ENCODE assay signal across 9 cellular contexts in genomic region chr1:201153474-201154388, GRCh38. TPM values are rescaled to one million over a fixed set of nuclear protein-coding genes. Genes with fewer than 3 reads are reported as not detected.
A peak's percentile ranks its signal among the peaks of the same experiment; 100 is the strongest.
DNase-seq lines count a peak whose midpoint lies in the region; ATAC-seq, FAIRE-seq and TF ChIP-seq lines count a peak whose summit lies in the region.
"Had no signal": no experiment of that assay in that cellular context is flagged by ENCODE, and none has a peak within 500 bp of the region (broad histone marks: within the 10 kb centered on the region; RNA-seq: fewer than 3 reads in every experiment).

No MANE protein-coding gene starts in this region.

- peak overlapping the region; percentile 37 to 80 (median 75) for H3K9ac ChIP-seq in H1 (replicated peaks in 1 of 4; ENCODE audit: extremely low read depth in 1 of 4, low read depth in 3 of 4, low read length in 3 of 4)

- H3K4me1 Mint-ChIP-seq in natural killer cell, result peaks cover 13 to 24% of the 10 kb centered on the region in 2 donors

- no peak for TF ChIP-seq RAD21 in H1 (IDR thresholded peaks at IDR 0.05 in 1 of 2, conservative IDR thresholded peaks at IDR 0.05 in 1 of 2; ENCODE audit: low read depth in 2 of 2, low read length in 2 of 2)

- H3K27ac Mint-ChIP-seq in natural killer cell, result peak overlapping the region; percentile 75 to 83

- H4K20me1 ChIP-seq in DOHH2 (ENCODE audit: control insufficient read depth, insufficient read depth, low read depth, low read length), result 0 out of 2 replicates have a peak, but pooled peaks cover 3% of the 10 kb centered on the region
- peaks cover 1 to 3% of the 10 kb centered on the region in 2 experiments for H4K20me1 ChIP-seq in H1 (replicated peaks in 1 of 2; ENCODE audit: control insufficient read depth in 1 of 2, insufficient read depth in 2 of 2, low read length in 2 of 2)

- H3K23me2 ChIP-seq in H1 (ENCODE audit: low read depth, low read length), result peaks cover 4% of the 10 kb centered on the region; the same call in 1 of the 2 replicates

- H3K36me3 Mint-ChIP-seq in natural killer cell, result no peaks in the 10 kb centered on the region

- no peak overlapping the region for H2BK20ac ChIP-seq in H1 (ENCODE audit: low read length)

- no peaks in the 10 kb centered on the region for H3K9me3 Mint-ChIP-seq in natural killer cell

- H2BK120ac ChIP-seq in H1 (replicated peaks; ENCODE audit: low read depth, low read length), result no peak overlapping the region

- H2AK5ac ChIP-seq in H1 (ENCODE audit: low read depth, low read length), result no peak overlapping the region

- peaks cover 4% of the 10 kb centered on the region for H3K79me2 ChIP-seq in DOHH2 (ENCODE audit: control insufficient read depth, low read length)
- peaks cover 0 to 18% of the 10 kb centered on the region in 2 experiments; a peak in 3 of 4 replicates for H3K79me2 ChIP-seq in H1 (ENCODE audit: control insufficient read depth in 1 of 2, insufficient read depth in 2 of 2, low read length in 2 of 2)

- POLR2A ChIA-PET in H1 (lab: Charles Lee; ENCODE audit: partially characterized antibody), result interaction anchor here (0.8 to 11.8 kb wide), 14 partner anchors 11 to 263 kb away, joined by 3 to 105 read pairs (median 3); partner anchors contain the start of gene ASCL5

- peak overlapping the region; percentile 17 for H3K56ac ChIP-seq in H1 (replicated peaks; ENCODE audit: insufficient read length, low read depth, low read length)

- H3K14ac ChIP-seq in H1 (ENCODE audit: insufficient read length), result no peak overlapping the region

- peak overlapping the region; percentile 72; the same call in 1 of the 2 replicates for H4K8ac ChIP-seq in H1 (ENCODE audit: extremely low read depth, insufficient read depth, low read length)

- H3K79me1 ChIP-seq in H1 (ENCODE audit: low read depth, low read length), result peaks cover 4% of the 10 kb centered on the region; the same call in 1 of the 2 replicates

- H3K27ac ChIP-seq in DOHH2 (ENCODE audit: low read depth, low read length) (no peak overlapping the region), H1 (ENCODE audit: low read depth, low read length) (peak overlapping the region; percentile 74; the same call in 1 of the 2 replicates)

- no peak for FAIRE-seq in RCC 7860 (lab: Jason Lieb, UNC)
- no peak for FAIRE-seq in H1 (lab: Jason Lieb, UNC)
- FAIRE-seq: colon had no signal

- H3K9me2 ChIP-seq in DOHH2 (replicated peaks; ENCODE audit: control insufficient read depth, low read length), result no peaks in the 10 kb centered on the region

- H3K4me3 ChIP-seq in DOHH2 (ENCODE audit: low read length), result peak overlapping the region; percentile 89
- peak overlapping the region; percentile 80 to 94 (median 82) for H3K4me3 ChIP-seq in H1 (ENCODE audit: extremely low read depth in 1 of 4, insufficient read depth in 2 of 4, low read depth in 3 of 4, low read length in 4 of 4)

- H3K4me3 Mint-ChIP-seq in natural killer cell, result peak overlapping the region; percentile 91

- peak overlapping the region; percentile 26 for H4K91ac ChIP-seq in H1 (replicated peaks; ENCODE audit: insufficient read length, low read length)

- no peak overlapping the region for H2BK15ac ChIP-seq in H1 (ENCODE audit: low read length)

- H3K4me2 ChIP-seq in DOHH2 (ENCODE audit: low read length) (peak overlapping the region; percentile 87), H1 (ENCODE audit: insufficient read depth in 1 of 2, low read depth in 2 of 2, low read length in 2 of 2) (peak overlapping the region; percentile 86 to 96)

- no peaks in the 10 kb centered on the region for H3F3A ChIP-seq in DOHH2 (ENCODE audit: control insufficient read depth, insufficient read depth)

- TF ChIP-seq POLR2A in H1 (IDR thresholded peaks at IDR 0.05; ENCODE audit: control extremely low read depth in 1 of 2, low read depth in 2 of 2, low read length in 2 of 2), result peak; percentile 41 to 65; a peak in 2 of 3 replicates

- CTCF ChIA-PET in H1 (lab: Charles Lee; ENCODE audit: partially characterized antibody), result interaction anchor here (0.6 to 3.1 kb wide), 15 partner anchors 12 to 286 kb away, joined by 3 to 13 read pairs (median 3); partner anchors contain the start of gene IGFN1

- H3K23ac ChIP-seq in H1 (ENCODE audit: insufficient read length), result no peak overlapping the region

- H3K36me3 ChIP-seq in DOHH2 (ENCODE audit: control insufficient read depth, low read length) (peaks cover 15% of the 10 kb centered on the region), H1 (ENCODE audit: control insufficient read depth in 2 of 4, insufficient read depth in 4 of 4, low read length in 3 of 4) (peaks cover 10 to 35% (median 29%) of the 10 kb centered on the region in 4 experiments)

- H3K18ac ChIP-seq in H1 (ENCODE audit: extremely low read depth, low read length), result peak overlapping the region; percentile 68

- H3K9me3 ChIP-seq in DOHH2 (ENCODE audit: control insufficient read depth, insufficient read depth, low read length), result no peaks in the 10 kb centered on the region
- H3K9me3 ChIP-seq in H1 (ENCODE audit: insufficient read depth in 2 of 2, low read depth in 1 of 2, low read length in 1 of 2), result no peaks in the 10 kb centered on the region

- H2BK5ac ChIP-seq in H1 (ENCODE audit: low read depth, low read length), result peak overlapping the region; percentile 40; the same call in 1 of the 2 replicates

- ATAC-seq in GM19324 (IDR thresholded peaks at IDR 0.05; ENCODE audit: low FRiP score, unreplicated experiment) (peak; percentile 73), HG03175 (IDR thresholded peaks at IDR 0.05; ENCODE audit: unreplicated experiment) (peak; percentile 79), natural killer cell (peak; percentile 79 to 80 (median 80))

- DNase-seq in RCC 7860 (ENCODE audit: low spot score) (peak; percentile 14), H1 (ENCODE audit: low read depth in 1 of 2, low spot score in 2 of 2) (no peak), natural killer cell (no peak), D341Med (ENCODE audit: low spot score) (no peak)
- no peak for DNase-seq in stimulated activated CD4-positive, alpha-beta T cell treated with anti-CD3 and anti-CD28 coated beads, Interleukin-15, amount 100 ng/mL, for 24 hours

- WGBS in H1 (ENCODE audit: extremely low coverage in 1 of 2, insufficient coverage in 1 of 2, insufficient read length in 1 of 2, insufficient replicate concordance in 2 of 2, low coverage in 1 of 2, low lambda C conversion rate in 2 of 2, missing lambda C conversion rate in 1 of 2), 2 experiments, result 8% methylated on average over 20 of the region's 37 CpGs; no CpG with 5 or more reads in 1 of the 2 experiments

- no peak overlapping the region; the same call in 1 of the 2 replicates for H2AFZ ChIP-seq in H1 (ENCODE audit: low read length)

- H3K4me1 ChIP-seq in DOHH2 (ENCODE audit: control insufficient read depth, low read length) (peaks cover 14% of the 10 kb centered on the region), H1 (replicated peaks in 1 of 4; ENCODE audit: control insufficient read depth in 3 of 4, insufficient read depth in 4 of 4, low read length in 3 of 4) (peaks cover 0 to 13% (median 7%) of the 10 kb centered on the region in 4 experiments; a peak in 6 of 7 replicates)

- peaks cover 14 to 17% of the 10 kb centered on the region in 2 donors for H3K27me3 Mint-ChIP-seq in natural killer cell (ENCODE audit: low read depth in 2 of 2)

- peaks cover 10% of the 10 kb centered on the region for H3K27me3 ChIP-seq in DOHH2 (ENCODE audit: control insufficient read depth, low read length)
- no peaks in the 10 kb centered on the region; a peak in 1 of 7 replicates for H3K27me3 ChIP-seq in H1 (replicated peaks in 1 of 4; ENCODE audit: control insufficient read depth in 3 of 4, extremely low read depth in 1 of 4, insufficient read depth in 3 of 4, low read length in 3 of 4)

- intact Hi-C loops in natural killer cell (cut with micrococcal nuclease), result loop anchor here (5.0 kb wide), 1 partner anchor 136 kb away; no protein-coding TSS in a partner anchor

- no peak for TF ChIP-seq CTCF in DOHH2 (IDR thresholded peaks at IDR 0.05; ENCODE audit: low read depth, low read length, poor library complexity, severe bottlenecking)
- TF ChIP-seq CTCF in H1 (IDR thresholded peaks at IDR 0.05; ENCODE audit: control extremely low read depth in 1 of 3, insufficient read depth in 1 of 3, low read depth in 1 of 3, low read length in 3 of 3), result no peak
- TF ChIP-seq CTCF in natural killer cell (IDR thresholded peaks at IDR 0.05), result no peak

- peak overlapping the region; percentile 63 for H4K5ac ChIP-seq in H1 (ENCODE audit: insufficient read length, low read depth, low read length)

- no peak overlapping the region for H2BK12ac ChIP-seq in H1 (ENCODE audit: low read depth, low read length)

- no peak overlapping the region for H3K4ac ChIP-seq in H1 (replicated peaks; ENCODE audit: insufficient read length, low read depth, low read length)

- TF ChIP-seq EP300 in H1 (IDR thresholded peaks at IDR 0.05; ENCODE audit: borderline replicate concordance in 1 of 2, low read depth in 2 of 2, low read length in 2 of 2), result no peak

RNA-seq across cellular contexts. Expression of gene TMEM9, which starts 0.5 kb away (rescaled TPM):
- total RNA-seq in H1 (2021; fragmentation: NEBNext Ultra II Directional; extraction: Animal tissue kit (Norgen Biotek cat#: 25700)), result 79.9 and 83.2 TPM in 2 replicates
- polyA plus RNA-seq in H1 (2011; rRNA removed), result 181 and 202 TPM in 2 replicates
- polyA plus RNA-seq in H1 (2011; cell fraction: cytosol; rRNA removed), result 193 TPM
- polyA plus RNA-seq in H1 (2011; cell fraction: nucleus; rRNA removed), result 404 TPM
- 71.3 to 146 TPM (median 132 TPM) in 4 replicates for polyA plus RNA-seq in H1 (2012, experiment 1 of 2)
- polyA plus RNA-seq in H1 (2012, experiment 2 of 2), result 179 TPM
- 79.7 TPM for polyA plus RNA-seq in H1 (2013, experiment 1 of 2)
- polyA plus RNA-seq in H1 (2013, experiment 2 of 2), result 94.6 TPM
- polyA minus RNA-seq in H1 (2011; rRNA and poly(A)+ RNA removed), result 189 and 196 TPM in 2 replicates
- 42.0 TPM for polyA minus RNA-seq in H1 (2011; cell fraction: cytosol; rRNA and poly(A)+ RNA removed)
- 55.3 TPM for polyA minus RNA-seq in H1 (2011; cell fraction: nucleus; rRNA and poly(A)+ RNA removed)
- 10 to 100 TPM; 16.2 to 18.1 (median 16.9) TPM for total RNA-seq in natural killer cell

RNA-seq across cellular contexts. Expression of gene ASCL5, which starts 26.7 kb away (rescaled TPM):
- total RNA-seq in H1 (2021; fragmentation: NEBNext Ultra II Directional; extraction: Animal tissue kit (Norgen Biotek cat#: 25700)), result 0.41 and 0.44 TPM in 2 replicates
- 0.29 and 0.31 TPM in 2 replicates for polyA plus RNA-seq in H1 (2011; rRNA removed)
- polyA plus RNA-seq in H1 (2011; cell fraction: cytosol; rRNA removed), result 0.13 TPM
- polyA plus RNA-seq in H1 (2011; cell fraction: nucleus; rRNA removed), result 0.33 TPM
- 0.21 to 0.52 TPM (median 0.34 TPM) in 4 replicates for polyA plus RNA-seq in H1 (2012, experiment 1 of 2)
- polyA plus RNA-seq in H1 (2012, experiment 2 of 2), result 0.30 TPM
- polyA plus RNA-seq in H1 (2013, experiment 1 of 2), result 0.10 TPM
- polyA plus RNA-seq in H1 (2013, experiment 2 of 2), result 0.09 TPM
- not detected in 2 replicates for polyA minus RNA-seq in H1 (2011; rRNA and poly(A)+ RNA removed)
- not detected for polyA minus RNA-seq in H1 (2011; cell fraction: cytosol; rRNA and poly(A)+ RNA removed)
- 0.40 TPM for polyA minus RNA-seq in H1 (2011; cell fraction: nucleus; rRNA and poly(A)+ RNA removed)
- total RNA-seq in natural killer cell, result not detected

RNA-seq across cellular contexts. Expression of gene IGFN1, which starts 36.9 kb away (rescaled TPM):
- total RNA-seq in H1 (2021; fragmentation: NEBNext Ultra II Directional; extraction: Animal tissue kit (Norgen Biotek cat#: 25700)), result not detected in 2 replicates
- not detected in 2 replicates for polyA plus RNA-seq in H1 (2011; rRNA removed)
- polyA plus RNA-seq in H1 (2011; cell fraction: cytosol; rRNA removed), result not detected
- polyA plus RNA-seq in H1 (2011; cell fraction: nucleus; rRNA removed), result not detected
- not detected in 4 replicates for polyA plus RNA-seq in H1 (2012, experiment 1 of 2)
- not detected for polyA plus RNA-seq in H1 (2012, experiment 2 of 2)
- polyA plus RNA-seq in H1 (2013, experiment 1 of 2), result not detected
- not detected for polyA plus RNA-seq in H1 (2013, experiment 2 of 2)
- polyA minus RNA-seq in H1 (2011; rRNA and poly(A)+ RNA removed), result not detected in 2 replicates
- polyA minus RNA-seq in H1 (2011; cell fraction: cytosol; rRNA and poly(A)+ RNA removed), result not detected
- not detected for polyA minus RNA-seq in H1 (2011; cell fraction: nucleus; rRNA and poly(A)+ RNA removed)
- not detected for total RNA-seq in natural killer cell

RNA-seq across cellular contexts. Expression of gene CACNA1S, which starts 41.5 kb away (rescaled TPM):
- not detected in 2 replicates for total RNA-seq in H1 (2021; fragmentation: NEBNext Ultra II Directional; extraction: Animal tissue kit (Norgen Biotek cat#: 25700))
- 0.06 and 0.08 TPM in 2 replicates for polyA plus RNA-seq in H1 (2011; rRNA removed)
- polyA plus RNA-seq in H1 (2011; cell fraction: cytosol; rRNA removed), result 0.08 TPM
- 0.16 TPM for polyA plus RNA-seq in H1 (2011; cell fraction: nucleus; rRNA removed)
- 0.03 to 0.05 TPM (median 0.03 TPM) in 3 of 4 replicates, not detected in the other for polyA plus RNA-seq in H1 (2012, experiment 1 of 2)
- polyA plus RNA-seq in H1 (2012, experiment 2 of 2), result not detected
- polyA plus RNA-seq in H1 (2013, experiment 1 of 2), result 0.02 TPM
- polyA plus RNA-seq in H1 (2013, experiment 2 of 2), result 0.02 TPM
- 0.15 and 0.22 TPM in 2 replicates for polyA minus RNA-seq in H1 (2011; rRNA and poly(A)+ RNA removed)
- not detected for polyA minus RNA-seq in H1 (2011; cell fraction: cytosol; rRNA and poly(A)+ RNA removed)
- polyA minus RNA-seq in H1 (2011; cell fraction: nucleus; rRNA and poly(A)+ RNA removed), result 0.20 TPM
- total RNA-seq in natural killer cell, result not detected
